11 cellular contexts compared by ENCODE assay signal in genomic region chr13:98133949-98134348, GRCh38. TPM values are rescaled to one million over a fixed set of nuclear protein-coding genes. Genes with fewer than 3 reads are reported as not detected.
DNase-seq lines count a peak whose midpoint lies in the region; ATAC-seq and TF ChIP-seq lines count a peak whose summit lies in the region.
"Had no signal": no experiment of that assay in that cellular context is flagged by ENCODE, and none has a peak within 500 bp of the region (broad histone marks: within the 10 kb centered on the region; RNA-seq: fewer than 3 reads in every experiment).

No MANE protein-coding gene starts in this region.

- intact Hi-C loops in colonic mucosa (cut with DNase I), result loop anchor here (10.0 kb wide), 1 partner anchor 279 kb away; no protein-coding TSS in a partner anchor

- no peak overlapping the region for H3K27ac ChIP-seq in colonic mucosa

- H3K27me3 ChIP-seq in colonic mucosa, result no peaks in the 10 kb centered on the region

- no peaks in the 10 kb centered on the region for H3K4me1 ChIP-seq in colonic mucosa

- ATAC-seq in GM18867 (IDR thresholded peaks at IDR 0.05; ENCODE audit: unreplicated experiment) (peak; percentile 85), GM21619 (IDR thresholded peaks at IDR 0.05; ENCODE audit: unreplicated experiment) (peak; percentile 92), HG03432 (IDR thresholded peaks at IDR 0.05; ENCODE audit: unreplicated experiment) (peak; percentile 98), left lobe of liver (no peak)

- H3K9ac ChIP-seq in colonic mucosa (ENCODE audit: low read depth in 2 of 2, low read length in 2 of 2), result no peak overlapping the region

- peak; percentile 23 for DNase-seq in left lobe of liver (ENCODE audit: low spot score)
- DNase-seq in activated effector memory CD4-positive, alpha-beta T cell treated with Interleukin-2 at 50 U/mL for 16 hours, result no peak
- no peak for DNase-seq in colonic mucosa
- DNase-seq in NCI-H526 (lab: John Stamatoyannopoulos, UW), result no peak
- no peak for DNase-seq in activated T-cell treated with anti-CD3 and anti-CD28 coated beads, Interleukin-2, amount 50 U/mL, for 1 hour
- DNase-seq: NCI-H2029 had no signal

- H3K9me3 ChIP-seq in colonic mucosa, result no peaks in the 10 kb centered on the region

- no peaks in the 10 kb centered on the region for H3K36me3 ChIP-seq in colonic mucosa

- TF ChIP-seq CTCF in colonic mucosa (IDR thresholded peaks at IDR 0.05), result no peak

- no peak overlapping the region for H3K4me3 ChIP-seq in colonic mucosa

RNA-seq across cellular contexts. Expression of gene FARP1, which starts 8.9 kb away (rescaled TPM):
- total RNA-seq in left lobe of liver (78.8 TPM), colonic mucosa (10 to 100 TPM; 39.1 to 53.5 TPM)

RNA-seq across cellular contexts. Expression of gene RNF113B, which starts 43.1 kb away (rescaled TPM):
- total RNA-seq in left lobe of liver (not detected), colonic mucosa (not detected)
- total RNA-seq: Daoy, glomerular endothelial cell had no signal
